ENCODE assay signal across 1 cellular context in genomic region chr1:94532077-94532476, GRCh38.
TF ChIP-seq lines count a peak whose summit lies in the region.

No MANE protein-coding gene starts in this region.

TF ChIP-seq in H1, 55 proteins besides CTCF, POLR2A, EP300 and RAD21 (continued from another document):
- TF ChIP-seq ATF2 (IDR thresholded peaks at IDR 0.05; ENCODE audit: low read length) (no peak), FOSL1 (IDR thresholded peaks at IDR 0.05; ENCODE audit: insufficient read depth, low read depth, low read length) (no peak)
